In genomic region chr17:15446036-15446435, GRCh38 we compare ENCODE assay signal across 2 cellular contexts.
TF ChIP-seq lines count a peak whose summit lies in the region.

No MANE protein-coding gene starts in this region.

TF ChIP-seq in IMR-90, 13 proteins besides CTCF, POLR2A, EP300 and RAD21:
- TF ChIP-seq MAFK (IDR thresholded peaks at IDR 0.05; ENCODE audit: low read depth, low read length) (no peak), BHLHE40 (IDR thresholded peaks at IDR 0.05; ENCODE audit: low read depth, low read length) (no peak), CHD1 (IDR thresholded peaks at IDR 0.05; ENCODE audit: low read depth, low read length) (no peak), ELK1 (IDR thresholded peaks at IDR 0.05; ENCODE audit: borderline replicate concordance, low read depth, low read length) (no peak), CEBPB (IDR thresholded peaks at IDR 0.05; ENCODE audit: low read depth, low read length) (no peak), RFX5 (IDR thresholded peaks at IDR 0.05; ENCODE audit: low read depth, low read length) (no peak), FOS (IDR thresholded peaks at IDR 0.05; ENCODE audit: low read depth, low read length) (no peak), SMC3 (IDR thresholded peaks at IDR 0.05; ENCODE audit: low read depth, low read length) (no peak), RCOR1 (IDR thresholded peaks at IDR 0.05; ENCODE audit: insufficient replicate concordance, low read length) (no peak), MXI1 (IDR thresholded peaks at IDR 0.05; ENCODE audit: borderline replicate concordance, low read depth, low read length) (no peak), MAZ (IDR thresholded peaks at IDR 0.05; ENCODE audit: borderline replicate concordance, low read depth, low read length) (no peak), NFE2L2 (IDR thresholded peaks at IDR 0.05; ENCODE audit: low read depth, low read length) (no peak)
- TF ChIP-seq, protein P1, sequence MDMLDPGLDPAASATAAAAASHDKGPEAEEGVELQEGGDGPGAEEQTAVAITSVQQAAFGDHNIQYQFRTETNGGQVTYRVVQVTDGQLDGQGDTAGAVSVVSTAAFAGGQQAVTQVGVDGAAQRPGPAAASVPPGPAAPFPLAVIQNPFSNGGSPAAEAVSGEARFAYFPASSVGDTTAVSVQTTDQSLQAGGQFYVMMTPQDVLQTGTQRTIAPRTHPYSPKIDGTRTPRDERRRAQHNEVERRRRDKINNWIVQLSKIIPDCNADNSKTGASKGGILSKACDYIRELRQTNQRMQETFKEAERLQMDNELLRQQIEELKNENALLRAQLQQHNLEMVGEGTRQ (IDR thresholded peaks at IDR 0.05; ENCODE audit: low read depth, low read length): no peak

TF ChIP-seq in H1, 55 proteins besides CTCF, POLR2A, EP300 and RAD21:
- TF ChIP-seq, protein P2, sequence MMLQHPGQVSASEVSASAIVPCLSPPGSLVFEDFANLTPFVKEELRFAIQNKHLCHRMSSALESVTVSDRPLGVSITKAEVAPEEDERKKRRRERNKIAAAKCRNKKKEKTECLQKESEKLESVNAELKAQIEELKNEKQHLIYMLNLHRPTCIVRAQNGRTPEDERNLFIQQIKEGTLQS (IDR thresholded peaks at IDR 0.05; ENCODE audit: insufficient read depth, low read depth, low read length): no peak
- TF ChIP-seq, protein P3, sequence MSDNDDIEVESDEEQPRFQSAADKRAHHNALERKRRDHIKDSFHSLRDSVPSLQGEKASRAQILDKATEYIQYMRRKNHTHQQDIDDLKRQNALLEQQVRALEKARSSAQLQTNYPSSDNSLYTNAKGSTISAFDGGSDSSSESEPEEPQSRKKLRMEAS (IDR thresholded peaks at IDR 0.05): peak; percentile 48; the same call in 1 of the 2 replicates
